ENCODE assay signal across 8 cellular contexts in genomic region chr17:62627219-62627903, GRCh38. TPM values are rescaled to one million over a fixed set of nuclear protein-coding genes. Genes with fewer than 3 reads are reported as not detected.
A peak's percentile ranks its signal among the peaks of the same experiment; 100 is the strongest.
DNase-seq lines count a peak whose midpoint lies in the region; ATAC-seq and TF ChIP-seq lines count a peak whose summit lies in the region.

Gene MRC2, plus strand, starts transcription at chr17:62627670. Its CDS starts 133 bp downstream, at chr17:62627803.

- intact Hi-C loops in activated CD8-positive, alpha-beta T cell treated with anti-CD3 and anti-CD28 coated beads for 36 hours (cut with micrococcal nuclease), result no loop called here
- intact Hi-C loops in esophagus squamous epithelium (cut with DNase I), result no loop called here

- peak; percentile 64 for ATAC-seq in activated CD8-positive, alpha-beta T cell treated with anti-CD3 and anti-CD28 coated beads for 36 hours
- ATAC-seq in stimulated activated naive CD8-positive, alpha-beta T cell treated with anti-CD3 and anti-CD28 coated beads, Interleukin-15, amount 100 ng/mL, for 72 hours, result peak; percentile 78
- no peak for ATAC-seq in HG03097 (IDR thresholded peaks at IDR 0.05; ENCODE audit: low FRiP score, unreplicated experiment)

- H3K4me1 Mint-ChIP-seq in activated CD8-positive, alpha-beta T cell treated with anti-CD3 and anti-CD28 coated beads for 36 hours (ENCODE audit: low read depth), result peaks cover 10% of the 10 kb centered on the region
- H3K4me1 Mint-ChIP-seq in stimulated activated naive CD8-positive, alpha-beta T cell treated with anti-CD3 and anti-CD28 coated beads, Interleukin-15, amount 100 ng/mL, for 72 hours, result peaks cover 47% of the 10 kb centered on the region

- H3K27ac ChIP-seq in esophagus squamous epithelium, result peak within 1 kb of the TSS; percentile 86 to 94 (median 90)

- H3K36me3 Mint-ChIP-seq in activated CD8-positive, alpha-beta T cell treated with anti-CD3 and anti-CD28 coated beads for 36 hours (ENCODE audit: low read depth), result peaks cover 2% of the 10 kb centered on the region

- TF ChIP-seq CTCF in GM10248 (IDR thresholded peaks at IDR 0.05; ENCODE audit: control extremely low read depth, extremely low read depth, low read depth, missing control alignments) (no peak), LNCaP clone FGC (IDR thresholded peaks at IDR 0.05; ENCODE audit: control insufficient read depth, extremely low read depth, insufficient read depth) (no peak), esophagus squamous epithelium (IDR thresholded peaks at IDR 0.05) (no peak)
- TF ChIP-seq CTCF in activated CD8-positive, alpha-beta T cell treated with anti-CD3 and anti-CD28 coated beads for 36 hours (IDR thresholded peaks at IDR 0.05), result no peak

- no peaks in the 10 kb centered on the region for H3K9me3 ChIP-seq in esophagus squamous epithelium

- H3K9me3 Mint-ChIP-seq in activated CD8-positive, alpha-beta T cell treated with anti-CD3 and anti-CD28 coated beads for 36 hours, result no peaks in the 10 kb centered on the region
- no peaks in the 10 kb centered on the region for H3K9me3 Mint-ChIP-seq in stimulated activated naive CD8-positive, alpha-beta T cell treated with anti-CD3 and anti-CD28 coated beads, Interleukin-15, amount 100 ng/mL, for 72 hours

- POLR2A ChIA-PET in GM10248 (lab: Yijun Ruan, JAX), result no interaction called here
- POLR2A ChIA-PET in activated CD8-positive, alpha-beta T cell treated with anti-CD3 and anti-CD28 coated beads for 36 hours (lab: Charles Lee), result interaction anchor here (1.4 kb wide), 1 partner anchor 10 kb away, joined by 3 read pairs; no protein-coding TSS in a partner anchor

- peak within 1 kb of the TSS; percentile 84 for H3K4me3 Mint-ChIP-seq in activated CD8-positive, alpha-beta T cell treated with anti-CD3 and anti-CD28 coated beads for 36 hours
- H3K4me3 Mint-ChIP-seq in stimulated activated naive CD8-positive, alpha-beta T cell treated with anti-CD3 and anti-CD28 coated beads, Interleukin-15, amount 100 ng/mL, for 72 hours, result peak within 1 kb of the TSS; percentile 82 to 90

- DNase-seq in GM10248 (ENCODE audit: extremely low spot score), result peak; percentile 67
- no peak for DNase-seq in LNCaP clone FGC (ENCODE audit: low read depth)
- DNase-seq in activated CD8-positive, alpha-beta T cell treated with anti-CD3 and anti-CD28 coated beads for 36 hours, result peak; percentile 62
- no peak for DNase-seq in esophagus squamous epithelium (lab: John Stamatoyannopoulos, UW)
- DNase-seq in myocyte (ENCODE audit: low read depth), result peak; percentile 75
- DNase-seq in stimulated activated naive CD8-positive, alpha-beta T cell treated with anti-CD3 and anti-CD28 coated beads, Interleukin-15, amount 100 ng/mL, for 72 hours, result peak in 1 of 2 donors; percentile 38
- no peak for DNase-seq in effector CD8-positive, alpha-beta T cell (lab: John Stamatoyannopoulos, UW)

- CTCF ChIA-PET in GM10248 (lab: Yijun Ruan, JAX), result no interaction called here
- CTCF ChIA-PET in activated CD8-positive, alpha-beta T cell treated with anti-CD3 and anti-CD28 coated beads for 36 hours (lab: Charles Lee), result no interaction called here

- peak within 1 kb of the TSS; percentile 83 for H3K27ac Mint-ChIP-seq in activated CD8-positive, alpha-beta T cell treated with anti-CD3 and anti-CD28 coated beads for 36 hours
- peak within 1 kb of the TSS; percentile 23 to 92 for H3K27ac Mint-ChIP-seq in stimulated activated naive CD8-positive, alpha-beta T cell treated with anti-CD3 and anti-CD28 coated beads, Interleukin-15, amount 100 ng/mL, for 72 hours

- WGBS in esophagus squamous epithelium, 2 donors, result 0 to 4% methylated on average over 8 to 21 of the region's 68 CpGs

- peaks cover 0 to 34% (median 0%) of the 10 kb centered on the region in 4 donors for H3K27me3 ChIP-seq in esophagus squamous epithelium

- no peaks in the 10 kb centered on the region for H3K36me3 ChIP-seq in esophagus squamous epithelium

- H3K4me3 ChIP-seq in LNCaP clone FGC (ENCODE audit: low read depth, low read length) (peak within 1 kb of the TSS; percentile 38), esophagus squamous epithelium (peak within 1 kb of the TSS; percentile 59 to 84 (median 66))

- peaks cover 11% of the 10 kb centered on the region for H3K27me3 Mint-ChIP-seq in activated CD8-positive, alpha-beta T cell treated with anti-CD3 and anti-CD28 coated beads for 36 hours
- peaks cover 23% of the 10 kb centered on the region for H3K27me3 Mint-ChIP-seq in stimulated activated naive CD8-positive, alpha-beta T cell treated with anti-CD3 and anti-CD28 coated beads, Interleukin-15, amount 100 ng/mL, for 72 hours

- H3K4me1 ChIP-seq in esophagus squamous epithelium, result peaks cover 35 to 71% (median 41%) of the 10 kb centered on the region in 3 donors

- TF ChIP-seq POLR2A in esophagus squamous epithelium (IDR thresholded peaks at IDR 0.05), result peak in 2 of 4 donors; percentile 28 to 47

RNA-seq across cellular contexts. Expression of gene MRC2, which starts in this region (rescaled TPM):
- total RNA-seq in activated CD8-positive, alpha-beta T cell treated with anti-CD3 and anti-CD28 coated beads for 36 hours, result 1 to 10 TPM; 8.1 to 9.0 TPM
- total RNA-seq in esophagus squamous epithelium (10 to 100 TPM; 38.8 to 64.7 (median 61.6) TPM), myocyte (143 and 161 TPM in 2 replicates)
- 664 TPM for polyA plus RNA-seq in myocyte (2012)

Comparison
In these comparisons a context has a peak if more than half of its experiments do, and no peak if none do; other contexts are left out.
1. DNase-seq: peak in GM10248 (single experiment), activated CD8-positive, alpha-beta T cell treated with anti-CD3 and anti-CD28 coated beads for 36 hours (single experiment) and myocyte (single experiment); none in LNCaP clone FGC (single experiment), esophagus squamous epithelium (single experiment) and effector CD8-positive, alpha-beta T cell (single experiment).